ENCODE assay signal across 18 cellular contexts in genomic region chrX:133412665-133413064, GRCh38. TPM values are rescaled to one million over a fixed set of nuclear protein-coding genes. Genes with fewer than 3 reads are reported as not detected.
DNase-seq lines count a peak whose midpoint lies in the region; ATAC-seq and TF ChIP-seq lines count a peak whose summit lies in the region.
"Had no signal": no experiment of that assay in that cellular context is flagged by ENCODE, and none has a peak within 500 bp of the region (broad histone marks: within the 10 kb centered on the region; RNA-seq: fewer than 3 reads in every experiment).

No MANE protein-coding gene starts in this region.

- peaks cover 12% of the 10 kb centered on the region for H3K27me3 ChIP-seq in left ventricle myocardium inferior (ENCODE audit: low read depth)
- peaks cover 7% of the 10 kb centered on the region for H3K27me3 ChIP-seq in iPS-15b (ENCODE audit: control insufficient read depth, insufficient read depth, low read length)
- H3K27me3 ChIP-seq in neuron (ENCODE audit: insufficient read depth, low read length), result no peaks in the 10 kb centered on the region
- no peaks in the 10 kb centered on the region for H3K27me3 ChIP-seq in upper lobe of right lung
- peaks cover 0 to 19% (median 0%) of the 10 kb centered on the region in 4 donors for H3K27me3 ChIP-seq in upper lobe of left lung

- CTCF ChIA-PET in GM10248 (lab: Yijun Ruan, JAX), result no interaction called here

- TF ChIP-seq POLR2A in upper lobe of left lung (IDR thresholded peaks at IDR 0.05), result no peak

- peaks cover 11% of the 10 kb centered on the region for H3K4me1 ChIP-seq in left ventricle myocardium inferior
- peaks cover 19% of the 10 kb centered on the region for H3K4me1 ChIP-seq in iPS-15b (ENCODE audit: control insufficient read depth, insufficient read depth, low read length)
- H3K4me1 ChIP-seq in neuron (ENCODE audit: insufficient read depth, low read length), result peaks cover 19% of the 10 kb centered on the region
- no peaks in the 10 kb centered on the region for H3K4me1 ChIP-seq in upper lobe of right lung
- peaks cover 0 to 8% (median 0%) of the 10 kb centered on the region in 4 donors for H3K4me1 ChIP-seq in upper lobe of left lung
- H3K4me1 ChIP-seq: right lobe of liver had no signal

- no peak for DNase-seq in left ventricle myocardium inferior
- no peak for DNase-seq in left ventricle myocardium superior
- DNase-seq in upper lobe of right lung, result no peak
- no peak for DNase-seq in upper lobe of left lung
- DNase-seq in GM10248 (ENCODE audit: extremely low spot score), result no peak
- DNase-seq: activated T-cell treated with anti-CD3 and anti-CD28 coated beads, Interleukin-2, amount 50 U/mL, for 1 hour; DMS79 treated with DMSO at 0.1 percent for 48 hours; NCI-H1694 treated with DMSO at 0.1 percent for 48 hours; NCI-H446 treated with DMSO at 0.1 percent for 48 hours; right lobe of liver; stimulated activated CD4-positive, alpha-beta T cell treated with anti-CD3 and anti-CD28 coated beads, Interleukin-4, amount 100 ng/mL, for 1 hour; stimulated activated CD8-positive, alpha-beta memory T cell treated with anti-CD3 and anti-CD28 coated beads, Interleukin-4, amount 100 ng/mL, for 48 hours had no signal

- peak overlapping the region; percentile 28 for H3K9ac ChIP-seq in iPS-15b (ENCODE audit: low read depth, low read length)

- peak overlapping the region; percentile 5 for H3K27ac ChIP-seq in left ventricle myocardium inferior (replicated peaks)
- no peak overlapping the region for H3K27ac ChIP-seq in upper lobe of right lung
- H3K27ac ChIP-seq in upper lobe of left lung, result no peak overlapping the region
- H3K27ac ChIP-seq: right lobe of liver had no signal

- H3K4me3 ChIP-seq in left ventricle myocardium inferior (peak overlapping the region; percentile 71), iPS-15b (ENCODE audit: low read depth, low read length) (peak overlapping the region; percentile 91), neuron (ENCODE audit: low read length) (peak overlapping the region; percentile 94), upper lobe of right lung (peak overlapping the region; percentile 58), upper lobe of left lung (peak overlapping the region in 2 of 4 donors; percentile 59 to 60)
- H3K4me3 ChIP-seq: right lobe of liver had no signal

- H3K36me3 ChIP-seq in left ventricle myocardium inferior (no peaks in the 10 kb centered on the region), iPS-15b (ENCODE audit: control insufficient read depth, insufficient read depth, low read length) (peaks cover 10% of the 10 kb centered on the region), neuron (ENCODE audit: insufficient read depth, low read length) (peaks cover 11% of the 10 kb centered on the region), upper lobe of right lung (no peaks in the 10 kb centered on the region), upper lobe of left lung (no peaks in the 10 kb centered on the region)
- H3K36me3 ChIP-seq: right lobe of liver had no signal

- intact Hi-C loops in left ventricle myocardium inferior (cut with micrococcal nuclease), result no loop called here
- intact Hi-C loops in left ventricle myocardium superior (cut with micrococcal nuclease), result no loop called here
- intact Hi-C loops in upper lobe of right lung (cut with DNase I), result no loop called here

- ATAC-seq in left ventricle myocardium superior (no peak), upper lobe of right lung (no peak), GM19455 (IDR thresholded peaks at IDR 0.05; ENCODE audit: unreplicated experiment) (no peak), upper lobe of left lung (ENCODE audit: low FRiP score in 2 of 2) (no peak)
- ATAC-seq: left colon; natural killer cell treated with Interleukin-12 subunit alpha and Interleukin-12 subunit beta and Interleukin-15 and Interleukin-18, amount 100 ng/mL, for 72 hours; right lobe of liver had no signal

- TF ChIP-seq CTCF in left ventricle myocardium inferior (IDR thresholded peaks at IDR 0.05; ENCODE audit: borderline replicate concordance) (no peak), upper lobe of right lung (IDR thresholded peaks at IDR 0.05) (no peak), upper lobe of left lung (IDR thresholded peaks at IDR 0.05) (no peak), GM10248 (IDR thresholded peaks at IDR 0.05; ENCODE audit: control extremely low read depth, extremely low read depth, low read depth, missing control alignments) (no peak)

- H3K9me3 ChIP-seq in left ventricle myocardium inferior (replicated peaks) (no peaks in the 10 kb centered on the region), iPS-15b (ENCODE audit: control insufficient read depth, insufficient read depth, low read length) (no peaks in the 10 kb centered on the region), neuron (ENCODE audit: low read length) (no peaks in the 10 kb centered on the region), upper lobe of right lung (no peaks in the 10 kb centered on the region), upper lobe of left lung (peaks cover 0 to 7% (median 0%) of the 10 kb centered on the region in 4 donors)
- H3K9me3 ChIP-seq: right lobe of liver had no signal

- no peak overlapping the region for H2AFZ ChIP-seq in neuron (ENCODE audit: low read depth, low read length)

- 38 to 55% methylated on average over 1 to 5 of the region's 5 CpGs for WGBS in upper lobe of left lung, 2 donors

- TF ChIP-seq EP300 in upper lobe of left lung (IDR thresholded peaks at IDR 0.05), result no peak

- POLR2A ChIA-PET in GM10248 (lab: Yijun Ruan, JAX), result no interaction called here

RNA-seq across cellular contexts. Expression of gene GPC4, which starts 2.6 kb away (rescaled TPM):
- total RNA-seq in left ventricle myocardium inferior, result 7.1 TPM
- 11.6 TPM for total RNA-seq in left ventricle myocardium superior
- total RNA-seq in upper lobe of right lung, result 55.5 TPM
- total RNA-seq in upper lobe of left lung, result 10 to 100 TPM; 18.5 to 59.2 (median 32.6) TPM
- total RNA-seq: natural killer cell treated with Interleukin-12 subunit alpha and Interleukin-12 subunit beta and Interleukin-15 and Interleukin-18, amount 100 ng/mL, for 72 hours; OCI-LY7 had no signal
